Comparison of ENCODE assay signal across 15 cellular contexts in the genomic region with DNA sequence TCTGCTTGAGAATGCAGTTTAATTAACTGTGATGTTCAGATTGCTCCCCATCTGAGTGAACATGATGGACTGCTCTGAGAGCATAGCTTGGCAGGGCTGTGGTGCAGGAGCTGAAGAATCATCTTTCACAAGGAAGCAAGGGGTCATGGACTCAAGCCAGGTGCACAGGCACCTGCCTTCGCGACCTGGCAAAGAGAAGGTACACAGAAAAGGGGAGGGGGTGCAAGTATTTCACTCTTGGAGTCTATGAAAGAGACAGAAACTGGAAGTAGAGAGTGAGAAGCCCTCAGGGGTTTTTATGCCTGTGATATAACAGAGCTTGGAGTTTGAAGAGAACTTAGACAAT.
DNase-seq lines count a peak whose midpoint lies in the region; ATAC-seq and TF ChIP-seq lines count a peak whose summit lies in the region.
"Had no signal": no experiment of that assay in that cellular context is flagged by ENCODE, and none has a peak within 500 bp of the region (broad histone marks: within the 10 kb centered on the region; RNA-seq: fewer than 3 reads in every experiment).

No MANE protein-coding gene starts in this region.

- intact Hi-C loops in left ventricle myocardium inferior (cut with micrococcal nuclease), result no loop called here
- intact Hi-C loops in left ventricle myocardium superior (cut with micrococcal nuclease), result no loop called here
- intact Hi-C loops in lower lobe of right lung (cut with DNase I), result no loop called here

- H3K27ac ChIP-seq in left ventricle myocardium inferior (replicated peaks), result peak overlapping the region; percentile 45
- H3K27ac ChIP-seq in lower lobe of right lung, result peak overlapping the region; percentile 16
- H3K27ac ChIP-seq: uterus had no signal

- H3K27me3 ChIP-seq in left ventricle myocardium inferior (ENCODE audit: low read depth) (no peaks in the 10 kb centered on the region), lower lobe of right lung (ENCODE audit: low read depth) (no peaks in the 10 kb centered on the region)
- H3K27me3 ChIP-seq: uterus had no signal

- H3K4me3 ChIP-seq in left ventricle myocardium inferior, result no peak overlapping the region
- H3K4me3 ChIP-seq in lower lobe of right lung, result no peak overlapping the region
- H3K4me3 ChIP-seq: MG63, uterus had no signal

- DNase-seq in left ventricle myocardium inferior, result no peak
- DNase-seq in left ventricle myocardium superior, result no peak
- DNase-seq in NCI-H510A (lab: John Stamatoyannopoulos, UW), result peak; percentile 37
- DNase-seq in lower lobe of right lung, result no peak
- no peak for DNase-seq in T-helper 2 cell
- DNase-seq in T-helper 9 cell, result no peak
- no peak for DNase-seq in NCI-H446 (lab: John Stamatoyannopoulos, UW)
- DNase-seq: activated naive CD8-positive, alpha-beta T cell treated with anti-CD3 and anti-CD28 coated beads, Interleukin-2, amount 10 ng/mL, durations not matched to agents 7 days and 5 days; CD4-positive, alpha-beta T cell; glutamatergic neuron; stimulated activated naive CD8-positive, alpha-beta T cell treated with anti-CD3 and anti-CD28 coated beads, Interleukin-15, amount 100 ng/mL, for 72 hours; uterus had no signal

- H3K36me3 ChIP-seq in left ventricle myocardium inferior, result no peaks in the 10 kb centered on the region
- H3K36me3 ChIP-seq in lower lobe of right lung, result no peaks in the 10 kb centered on the region
- H3K36me3 ChIP-seq: MG63, uterus had no signal

- ATAC-seq in left ventricle myocardium superior (no peak), lower lobe of right lung (no peak), GM21447 (IDR thresholded peaks at IDR 0.05; ENCODE audit: unreplicated experiment) (no peak)
- ATAC-seq: esophagus mucosa; stimulated activated naive CD8-positive, alpha-beta T cell treated with anti-CD3 and anti-CD28 coated beads, Interleukin-15, amount 100 ng/mL, for 72 hours had no signal

- no peak for TF ChIP-seq CTCF in left ventricle myocardium inferior (IDR thresholded peaks at IDR 0.05; ENCODE audit: borderline replicate concordance)
- TF ChIP-seq CTCF in lower lobe of right lung (IDR thresholded peaks at IDR 0.05), result no peak

- H3K9me3 ChIP-seq in left ventricle myocardium inferior (replicated peaks) (no peaks in the 10 kb centered on the region), lower lobe of right lung (no peaks in the 10 kb centered on the region)
- H3K9me3 ChIP-seq: MG63, uterus had no signal

- H3K4me1 ChIP-seq in left ventricle myocardium inferior (peaks cover 17% of the 10 kb centered on the region), lower lobe of right lung (peaks cover 15% of the 10 kb centered on the region)
- H3K4me1 ChIP-seq: uterus had no signal
